Comparison of ENCODE assay signal across 26 cellular contexts in genomic region chr4:3283916-3284315, GRCh38. TPM values are rescaled to one million over a fixed set of nuclear protein-coding genes. Genes with fewer than 3 reads are reported as not detected.
DNase-seq lines count a peak whose midpoint lies in the region; ATAC-seq and TF ChIP-seq lines count a peak whose summit lies in the region.
"Had no signal": no experiment of that assay in that cellular context is flagged by ENCODE, and none has a peak within 500 bp of the region (broad histone marks: within the 10 kb centered on the region; RNA-seq: fewer than 3 reads in every experiment).

No MANE protein-coding gene starts in this region.

- no peak overlapping the region for H3K4me3 ChIP-seq in MG63
- H3K4me3 ChIP-seq: esophagus muscularis mucosa, Peyer's patch had no signal

- no peaks in the 10 kb centered on the region for H3K27me3 ChIP-seq in MG63
- H3K27me3 ChIP-seq: Peyer's patch had no signal

- DNase-seq in DMS 273 (lab: John Stamatoyannopoulos, UW; ENCODE audit: unreplicated experiment): peak; percentile 95
- peak; percentile 85 for DNase-seq in MG63
- DNase-seq in cerebellar nuclear complex (lab: John Stamatoyannopoulos, UW): peak; percentile 52 to 87
- peak; percentile 66 for DNase-seq in osteocyte (ENCODE audit: extremely low spot score, unreplicated experiment)
- DNase-seq in EL: no peak
- DNase-seq in type B pancreatic cell (ENCODE audit: extremely low spot score, unreplicated experiment): no peak
- DNase-seq: activated CD4-positive, alpha-beta T cell treated with anti-CD3 and anti-CD28 coated beads for 1 hour; aorta; CD4-positive, alpha-beta memory T cell; DMS79; effector memory CD4-positive, alpha-beta T cell; mesenchymal stem cell; MV-4-11; naive thymus-derived CD8-positive, alpha-beta T cell; NCI-H187 treated with DMSO at 0.1 percent for 48 hours; NCI-H2227 treated with DMSO at 0.1 percent for 48 hours; SK-N-SH; T1000 had no signal

- H3K9me3 Mint-ChIP-seq in osteocyte (ENCODE audit: unreplicated experiment): peaks cover 7% of the 10 kb centered on the region
- peaks cover 4% of the 10 kb centered on the region for H3K9me3 Mint-ChIP-seq in type B pancreatic cell
- H3K9me3 Mint-ChIP-seq: activated naive CD4-positive, alpha-beta T cell treated with anti-CD3 and anti-CD28 coated beads, Interleukin-2, amount 50 U/mL, for 24 hours; activated T-helper 1 cell treated with anti-CD3 and anti-CD28 coated beads, Interleukin-12 subunit alpha, Interleukin-12 subunit beta, Interleukin-2, Interleukin-4 antibody, amounts not matched to agents 30 ng/mL and 10 ng/mL and 1 ng/mL, durations not matched to agents 14 hours and 24 hours and 36 hours; central memory CD8-positive, alpha-beta T cell had no signal

- H3K27ac Mint-ChIP-seq in osteocyte (ENCODE audit: unreplicated experiment): no peak overlapping the region
- no peak overlapping the region for H3K27ac Mint-ChIP-seq in type B pancreatic cell
- H3K27ac Mint-ChIP-seq: activated naive CD4-positive, alpha-beta T cell treated with anti-CD3 and anti-CD28 coated beads, Interleukin-2, amount 50 U/mL, for 24 hours; activated T-helper 1 cell treated with anti-CD3 and anti-CD28 coated beads, Interleukin-12 subunit alpha, Interleukin-12 subunit beta, Interleukin-2, Interleukin-4 antibody, amounts not matched to agents 30 ng/mL and 10 ng/mL and 1 ng/mL, durations not matched to agents 14 hours and 24 hours and 36 hours; CD4-positive, alpha-beta memory T cell; stimulated activated memory B cell treated with anti-CD40 and anti-IgM and Interleukin-4, amounts not matched to agents 10 μg/mL and 1 μg/mL and 100 μg/mL, for 72 hours had no signal

- no peak for TF ChIP-seq CTCF in osteocyte (IDR thresholded peaks at IDR 0.05)
- TF ChIP-seq CTCF in type B pancreatic cell (conservative IDR thresholded peaks at IDR 0.05): no peak

- H3K4me1 Mint-ChIP-seq in osteocyte (ENCODE audit: unreplicated experiment): no peaks in the 10 kb centered on the region
- H3K4me1 Mint-ChIP-seq in type B pancreatic cell (ENCODE audit: unreplicated experiment): no peaks in the 10 kb centered on the region
- H3K4me1 Mint-ChIP-seq: activated naive CD4-positive, alpha-beta T cell treated with anti-CD3 and anti-CD28 coated beads, Interleukin-2, amount 50 U/mL, for 24 hours; CD4-positive, alpha-beta memory T cell; central memory CD8-positive, alpha-beta T cell had no signal

- no peak overlapping the region for H3K4me3 Mint-ChIP-seq in osteocyte (ENCODE audit: unreplicated experiment)
- H3K4me3 Mint-ChIP-seq in type B pancreatic cell: no peak overlapping the region
- H3K4me3 Mint-ChIP-seq: activated naive CD4-positive, alpha-beta T cell treated with anti-CD3 and anti-CD28 coated beads, Interleukin-2, amount 50 U/mL, for 24 hours; activated T-helper 1 cell treated with anti-CD3 and anti-CD28 coated beads, Interleukin-12 subunit alpha, Interleukin-12 subunit beta, Interleukin-2, Interleukin-4 antibody, amounts not matched to agents 30 ng/mL and 10 ng/mL and 1 ng/mL, durations not matched to agents 14 hours and 24 hours and 36 hours; CD4-positive, alpha-beta memory T cell; central memory CD8-positive, alpha-beta T cell; naive thymus-derived CD8-positive, alpha-beta T cell; stimulated activated memory B cell treated with anti-CD40 and anti-IgM and Interleukin-4, amounts not matched to agents 10 μg/mL and 1 μg/mL and 100 μg/mL, for 72 hours had no signal

- no peaks in the 10 kb centered on the region for H3K36me3 ChIP-seq in MG63
- H3K36me3 ChIP-seq: esophagus muscularis mucosa, Peyer's patch had no signal

- no peaks in the 10 kb centered on the region for H3K9me3 ChIP-seq in MG63
- H3K9me3 ChIP-seq: Peyer's patch, SK-N-SH had no signal

- H3K27me3 Mint-ChIP-seq in osteocyte (ENCODE audit: unreplicated experiment) (peaks cover 14% of the 10 kb centered on the region), type B pancreatic cell (no peaks in the 10 kb centered on the region)
- H3K27me3 Mint-ChIP-seq: stimulated activated memory B cell treated with anti-CD40 and anti-IgM and Interleukin-4, amounts not matched to agents 10 μg/mL and 1 μg/mL and 100 μg/mL, for 72 hours had no signal

- H3K36me3 Mint-ChIP-seq in osteocyte (ENCODE audit: unreplicated experiment) (no peaks in the 10 kb centered on the region), type B pancreatic cell (peaks cover 2% of the 10 kb centered on the region)

- ATAC-seq in GM21447 (IDR thresholded peaks at IDR 0.05; ENCODE audit: unreplicated experiment) (no peak), HG02623 (IDR thresholded peaks at IDR 0.05; ENCODE audit: unreplicated experiment) (no peak)
- ATAC-seq: naive thymus-derived CD8-positive, alpha-beta T cell; stimulated activated memory B cell treated with anti-CD40 and anti-IgM and Interleukin-4, amounts not matched to agents 10 μg/mL and 1 μg/mL and 100 μg/mL, for 72 hours had no signal

RNA-seq across cellular contexts. Expression of gene RGS12, which starts 8.9 kb away (rescaled TPM):
- total RNA-seq in MG63 (2014; rRNA removed; shearing (Covaris generic); ENCODE audit: low replicate concordance): 9.8 and 21.4 TPM in 2 replicates
- total RNA-seq in osteocyte (32.5 and 35.6 TPM in 2 replicates), type B pancreatic cell (ENCODE audit: low replicate concordance) (35.7 and 67.5 TPM in 2 replicates)

RNA-seq across cellular contexts. Expression of gene MSANTD1, which starts 35.0 kb away (rescaled TPM):
- 0.57 TPM in 1 of 2 replicates, not detected in the other for total RNA-seq in MG63 (2014; rRNA removed; shearing (Covaris generic); ENCODE audit: low replicate concordance)
- 0.83 and 1.1 TPM in 2 replicates for total RNA-seq in osteocyte
- total RNA-seq in type B pancreatic cell (ENCODE audit: low replicate concordance): 1.4 TPM in 2 replicates

Comparison
In these comparisons a context has a peak if more than half of its experiments do, and no peak if none do; other contexts are left out.
1. DNase-seq: peak in DMS 273 (single experiment), MG63 (single experiment), cerebellar nuclear complex (2 of 2) and osteocyte (single experiment); none in EL (single experiment) and type B pancreatic cell (single experiment).